9 cellular contexts compared by ENCODE assay signal in the genomic region with DNA sequence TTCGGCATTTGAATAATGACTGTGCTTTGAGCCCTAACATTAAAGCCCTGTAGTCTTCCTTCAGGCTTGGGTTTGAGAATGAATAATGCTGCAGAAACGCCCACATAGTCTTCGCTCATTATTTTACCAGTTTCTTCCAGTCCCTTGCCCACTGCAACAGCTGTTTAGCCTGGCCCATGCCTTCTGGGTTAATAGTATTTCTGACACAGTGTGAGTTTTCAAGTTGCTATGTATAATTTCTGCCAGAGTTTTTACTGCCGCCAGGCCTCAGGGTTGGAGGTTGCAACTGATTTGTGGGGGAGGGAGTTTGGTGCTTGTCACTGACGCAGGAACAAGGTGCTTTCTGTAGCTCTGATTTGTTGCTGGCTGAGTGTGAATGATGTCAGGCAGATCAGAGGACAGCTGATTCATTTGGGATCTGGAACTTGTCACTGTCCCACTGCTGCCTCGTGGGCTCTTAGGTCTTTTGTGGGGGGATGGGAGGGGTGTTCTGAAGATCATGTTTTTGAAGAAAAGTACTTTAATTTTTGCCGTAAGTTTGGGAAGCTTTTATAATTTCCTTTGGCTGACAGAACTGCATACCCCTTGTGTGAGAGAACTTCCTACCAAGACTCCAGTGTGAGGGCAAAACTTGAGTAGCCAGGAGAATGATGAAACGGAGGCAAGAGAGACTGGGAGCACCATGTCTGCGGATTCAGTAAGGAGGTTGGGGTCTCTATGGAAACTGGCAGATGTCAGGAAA.
A peak's percentile ranks its signal among the peaks of the same experiment; 100 is the strongest.
DNase-seq lines count a peak whose midpoint lies in the region; ATAC-seq and TF ChIP-seq lines count a peak whose summit lies in the region.
"Had no signal": no experiment of that assay in that cellular context is flagged by ENCODE, and none has a peak within 500 bp of the region (broad histone marks: within the 10 kb centered on the region; RNA-seq: fewer than 3 reads in every experiment).

No MANE protein-coding gene starts in this region.

- peak overlapping the region; percentile 10 for H3K4me3 ChIP-seq in fibroblast of pulmonary artery (replicated peaks; ENCODE audit: low read depth, low read length)
- no peak overlapping the region for H3K4me3 ChIP-seq in ovary
- no peak overlapping the region for H3K4me3 ChIP-seq in prostate gland
- H3K4me3 ChIP-seq: lung had no signal

- TF ChIP-seq POLR2A in ovary (IDR thresholded peaks at IDR 0.05) (no peak), prostate gland (IDR thresholded peaks at IDR 0.05) (no peak), erythroblast (IDR thresholded peaks at IDR 0.05; ENCODE audit: low read length) (no peak)

- H3K27ac ChIP-seq in ovary: peak overlapping the region in 1 of 2 donors; percentile 72
- H3K27ac ChIP-seq in prostate gland: no peak overlapping the region

- intact Hi-C loops in ovary (cut with DNase I): no loop called here
- intact Hi-C loops in prostate gland (cut with DNase I): no loop called here

- no peaks in the 10 kb centered on the region for H3K9me3 ChIP-seq in ovary
- no peaks in the 10 kb centered on the region for H3K9me3 ChIP-seq in prostate gland

- H3K36me3 ChIP-seq in ovary: no peaks in the 10 kb centered on the region
- no peaks in the 10 kb centered on the region for H3K36me3 ChIP-seq in prostate gland

- ATAC-seq in HG02870 (IDR thresholded peaks at IDR 0.05; ENCODE audit: unreplicated experiment): no peak

- H3K4me1 ChIP-seq in ovary (ENCODE audit: insufficient read depth): peaks cover 11% of the 10 kb centered on the region
- H3K4me1 ChIP-seq in prostate gland (replicated peaks): no peaks in the 10 kb centered on the region

- TF ChIP-seq CTCF in fibroblast of pulmonary artery (IDR thresholded peaks at IDR 0.05; ENCODE audit: low read length, missing control alignments) (peak; percentile 2), ovary (IDR thresholded peaks at IDR 0.05) (no peak), prostate gland (IDR thresholded peaks at IDR 0.05) (no peak)

- peak; percentile 95 for DNase-seq in EH (ENCODE audit: low read depth)
- peak; percentile 1 for DNase-seq in NCI-H460 (ENCODE audit: extremely low read depth, low read depth)
- peak; percentile 97 for DNase-seq in fibroblast of pulmonary artery (ENCODE audit: low read depth)
- DNase-seq in ovary: peak; percentile 65 to 75 (median 69)
- DNase-seq in prostate gland (ENCODE audit: low spot score): no peak
- no peak for DNase-seq in NCI-H2081 (lab: John Stamatoyannopoulos, UW)
- DNase-seq in erythroblast (lab: John Stamatoyannopoulos, UW): no peak

- no peak for TF ChIP-seq EP300 in ovary (IDR thresholded peaks at IDR 0.05)

- H3K27me3 ChIP-seq in ovary: no peaks in the 10 kb centered on the region
- H3K27me3 ChIP-seq in prostate gland (replicated peaks; ENCODE audit: insufficient read depth): no peaks in the 10 kb centered on the region

- 16 to 21% (median 21%) methylated on average over 9 of the region's 9 CpGs for WGBS in ovary, 3 donors
- WGBS in prostate gland: 65% methylated on average over 9 of the region's 9 CpGs

Comparison
In these comparisons a context has a peak if more than half of its experiments do, and no peak if none do; other contexts are left out.
1. DNase-seq: peak in EH (single experiment), NCI-H460 (single experiment), fibroblast of pulmonary artery (single experiment) and ovary (5 of 5); none in prostate gland (single experiment), NCI-H2081 (0 of 2) and erythroblast (0 of 2).